19 cellular contexts compared by ENCODE assay signal in the genomic region with DNA sequence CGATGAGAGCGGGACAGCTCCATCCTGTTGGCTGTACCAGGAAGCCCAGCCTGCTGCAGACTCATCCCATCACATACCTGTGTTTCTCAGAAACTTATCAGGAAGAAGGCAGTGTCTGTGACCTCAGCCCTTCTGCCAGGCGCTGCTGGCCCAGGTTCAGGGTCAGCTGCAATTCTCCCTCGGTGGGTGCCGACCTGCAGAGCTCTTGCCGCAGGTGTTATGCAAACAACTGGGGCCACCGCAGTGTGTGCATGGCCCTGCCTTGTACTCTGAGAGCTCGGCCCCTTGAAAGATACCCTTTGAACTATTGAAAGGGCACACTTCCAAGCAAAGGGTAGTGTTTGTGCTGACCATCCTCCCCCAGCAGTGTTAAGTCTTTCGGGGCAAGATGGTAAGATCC.
"Had no signal": no experiment of that assay in that cellular context is flagged by ENCODE, and none has a peak within 500 bp of the region (broad histone marks: within the 10 kb centered on the region; RNA-seq: fewer than 3 reads in every experiment).

No MANE protein-coding gene starts in this region.

- H3K4me3 Mint-ChIP-seq: activated B cell treated with CpG ODN at 0.5 μM for 24 hours; activated CD4-positive, alpha-beta T cell treated with anti-CD3 and anti-CD28 coated beads, Interleukin-2, amount 10 ng/mL, durations not matched to agents 24 days and 14 days; activated T-cell treated with anti-CD3 and anti-CD28 coated beads, Interleukin-2, amount 50 U/mL, for 72 hours; T-helper 17 cell had no signal

- H3K4me1 Mint-ChIP-seq: activated B cell treated with CpG ODN at 0.5 μM for 24 hours; activated CD4-positive, alpha-beta T cell treated with anti-CD3 and anti-CD28 coated beads, Interleukin-2, amount 10 ng/mL, durations not matched to agents 24 days and 14 days; T-helper 17 cell had no signal

- H3K4me3 ChIP-seq: K562 had no signal

- H3K27me3 Mint-ChIP-seq: activated B cell treated with CpG ODN at 0.5 μM for 24 hours; activated CD4-positive, alpha-beta T cell treated with anti-CD3 and anti-CD28 coated beads, Interleukin-2, amount 10 ng/mL, durations not matched to agents 24 days and 14 days had no signal

- H3K9me3 Mint-ChIP-seq: activated CD4-positive, alpha-beta T cell treated with anti-CD3 and anti-CD28 coated beads, Interleukin-2, amount 10 ng/mL, durations not matched to agents 24 days and 14 days; activated T-cell treated with anti-CD3 and anti-CD28 coated beads, Interleukin-2, amount 50 U/mL, for 72 hours had no signal

- DNase-seq: activated B cell treated with CpG ODN at 0.5 μM for 24 hours; activated CD4-positive, alpha-beta T cell treated with anti-CD3 and anti-CD28 coated beads for 1 hour; activated CD4-positive, alpha-beta T cell treated with anti-CD3 and anti-CD28 coated beads, Interleukin-2, amount 10 ng/mL, durations not matched to agents 24 days and 14 days; activated CD4-positive, alpha-beta T cell treated with anti-CD3 and anti-CD28 coated beads, Interleukin-2, amount 50 U/mL, for 48 hours; activated naive CD4-positive, alpha-beta T cell treated with anti-CD3 and anti-CD28 coated beads, Interleukin-2, amount 50 U/mL, for 16 hours; activated T-cell treated with anti-CD3 and anti-CD28 coated beads, Interleukin-2, amount 50 U/mL, for 72 hours; central memory CD4-positive, alpha-beta T cell; Karpas-422; MM.1S; NCI-H1105; NCI-H1436; NCI-H1694 treated with DMSO at 0.1 percent for 48 hours; NCI-H2081 treated with DMSO at 0.1 percent for 48 hours; NCI-H446; NCI-H524; SIG-M5; T-helper 9 cell had no signal

- H3K27ac Mint-ChIP-seq: activated B cell treated with CpG ODN at 0.5 μM for 24 hours; activated CD4-positive, alpha-beta T cell treated with anti-CD3 and anti-CD28 coated beads, Interleukin-2, amount 10 ng/mL, durations not matched to agents 24 days and 14 days; activated T-cell treated with anti-CD3 and anti-CD28 coated beads, Interleukin-2, amount 50 U/mL, for 72 hours; T-helper 17 cell had no signal

- ATAC-seq: activated T-cell treated with anti-CD3 and anti-CD28 coated beads, Interleukin-2, amount 50 U/mL, for 72 hours; K562; T-helper 17 cell had no signal
